In the genomic region with DNA sequence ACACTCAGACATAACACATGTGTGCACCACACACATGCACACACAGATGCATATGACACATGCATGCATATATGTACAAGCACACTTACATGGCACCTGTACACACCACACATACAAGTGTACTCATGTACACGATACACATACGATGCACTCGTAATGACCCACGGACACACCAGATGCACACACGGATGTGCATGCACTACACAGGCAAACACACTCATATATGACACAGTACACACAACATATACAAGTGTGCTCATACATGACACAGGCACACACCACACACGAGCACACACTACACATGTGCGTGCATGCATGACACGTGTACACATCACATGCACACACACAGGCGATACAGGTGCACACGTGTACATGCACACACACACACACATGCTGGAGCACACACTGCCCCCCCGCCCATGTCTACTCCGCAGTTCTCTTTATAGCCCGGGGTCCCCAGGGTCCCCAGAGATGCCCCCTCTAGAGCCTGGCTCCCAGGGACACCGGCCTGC, we compare ENCODE assay signal across 2 cellular contexts.
TF ChIP-seq lines count a peak whose summit lies in the region.

No MANE protein-coding gene starts in this region.

TF ChIP-seq in WTC11, 78 proteins besides CTCF, POLR2A, EP300 and RAD21:
- TF ChIP-seq RELA (CRISPR knock-in tag; IDR thresholded peaks at IDR 0.05; ENCODE audit: borderline replicate concordance) (no peak), NFE2L1 (CRISPR knock-in tag; IDR thresholded peaks at IDR 0.05) (0 out of 2 replicates have a peak, but pooled peaks have one; percentile 53)

TF ChIP-seq in H1, 55 proteins besides CTCF, POLR2A, EP300 and RAD21:
- TF ChIP-seq SRF (IDR thresholded peaks at IDR 0.05; ENCODE audit: low read depth, low read length) (no peak), GTF2F1 (IDR thresholded peaks at IDR 0.05; ENCODE audit: borderline replicate concordance, low read depth, low read length) (no peak), CEBPB (IDR thresholded peaks at IDR 0.05; ENCODE audit: low read depth, low read length) (no peak), JUN (IDR thresholded peaks at IDR 0.05; ENCODE audit: low read depth, low read length) (no peak), RXRA (IDR thresholded peaks at IDR 0.05; ENCODE audit: insufficient read depth, low read depth, low read length) (no peak), KDM5A (IDR thresholded peaks at IDR 0.05; ENCODE audit: low read length) (no peak)
